ENCODE assay signal across 1 cellular context in the genomic region with DNA sequence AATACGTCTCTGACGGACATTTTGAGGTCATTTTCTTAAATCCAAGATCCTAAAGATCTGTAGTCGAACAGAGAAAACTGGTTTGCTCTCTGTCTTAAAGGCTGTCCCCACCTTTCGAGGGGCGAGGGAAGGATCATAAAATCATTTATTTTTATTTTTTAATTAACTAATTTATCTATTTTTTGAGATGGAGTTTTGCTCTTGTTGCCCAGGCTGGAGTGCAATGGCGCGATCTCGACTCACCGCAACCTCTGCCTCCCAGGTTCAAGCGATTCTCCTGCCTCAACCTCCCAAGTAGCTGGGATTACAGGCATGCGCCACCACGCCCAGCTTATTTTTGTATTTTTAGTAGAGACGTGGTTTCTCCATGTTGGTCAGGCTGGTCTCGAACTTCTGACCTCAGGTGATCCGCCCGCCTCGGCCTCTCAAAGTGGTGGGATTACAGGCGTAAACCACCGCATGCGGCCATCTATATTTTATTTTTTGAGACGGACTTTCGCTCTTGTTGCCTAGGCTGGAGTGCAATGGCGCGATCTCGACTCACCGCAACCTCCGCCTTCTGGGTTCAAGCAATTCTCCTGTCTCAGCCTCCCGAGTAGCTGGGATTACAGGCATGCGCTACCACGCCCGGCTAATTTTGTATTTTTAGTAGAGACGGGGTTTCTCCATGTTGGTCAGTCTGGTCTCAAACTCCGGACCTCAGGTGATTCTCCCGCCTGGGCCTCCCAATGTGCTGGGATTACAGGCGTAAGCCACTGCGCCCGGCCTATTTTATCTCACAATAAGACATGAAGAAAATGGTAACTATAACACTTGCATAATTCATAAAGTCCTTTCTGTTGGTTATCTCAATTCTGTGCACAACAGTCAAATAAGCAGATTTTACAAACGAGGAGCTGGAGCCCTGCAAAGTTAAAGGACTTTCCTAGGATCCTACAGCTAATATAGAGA.
TF ChIP-seq lines count a peak whose summit lies in the region.
"Not testable (repeated sequence)": the region's sequence is repeated elsewhere in the genome, so short reads cannot be mapped to it uniquely, and the experiment has no call there.

No MANE protein-coding gene starts in this region.

TF ChIP-seq in K562, 482 proteins besides CTCF, POLR2A, EP300 and RAD21 (continues in another document):
- peak; percentile 22; the same call in 1 of the 2 replicates for TF ChIP-seq SMARCC2 (IDR thresholded peaks at IDR 0.05; ENCODE audit: low read depth)
- peak; percentile 44 for TF ChIP-seq ZFX (CRISPR knock-in tag; IDR thresholded peaks at IDR 0.05)
- peak; percentile 32 for TF ChIP-seq BACH1 (tag; IDR thresholded peaks at IDR 0.05)
- TF ChIP-seq POLR2G (IDR thresholded peaks at IDR 0.05; ENCODE audit: low read depth, low read length): peak; percentile 14; the same call in 1 of the 2 replicates
- peak; percentile 52; the same call in 1 of the 2 replicates for TF ChIP-seq ZNF707 (CRISPR knock-in tag; conservative IDR thresholded peaks at IDR 0.05)
- TF ChIP-seq SMARCA4 (IDR thresholded peaks at IDR 0.05): peak; percentile 7
- TF ChIP-seq STAT5A (IDR thresholded peaks at IDR 0.05; ENCODE audit: borderline replicate concordance, low read length): 0 out of 2 replicates have a peak, but pooled peaks have one; percentile 5
- TF ChIP-seq IFI16 (CRISPR knock-in tag; IDR thresholded peaks at IDR 0.05): peak; percentile 64; the same call in 1 of the 2 replicates
- TF ChIP-seq, protein P1, sequence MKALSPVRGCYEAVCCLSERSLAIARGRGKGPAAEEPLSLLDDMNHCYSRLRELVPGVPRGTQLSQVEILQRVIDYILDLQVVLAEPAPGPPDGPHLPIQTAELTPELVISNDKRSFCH (CRISPR knock-in tag; IDR thresholded peaks at IDR 0.05): 0 out of 2 replicates have a peak, but pooled peaks have one; percentile 32
- TF ChIP-seq, protein P1 (tag; IDR thresholded peaks at IDR 0.05): not testable (repeated sequence)
- 0 out of 2 replicates have a peak, but pooled peaks have one; percentile 10 for TF ChIP-seq NR1H2 (CRISPR knock-in tag; IDR thresholded peaks at IDR 0.05)
- TF ChIP-seq, protein P2, sequence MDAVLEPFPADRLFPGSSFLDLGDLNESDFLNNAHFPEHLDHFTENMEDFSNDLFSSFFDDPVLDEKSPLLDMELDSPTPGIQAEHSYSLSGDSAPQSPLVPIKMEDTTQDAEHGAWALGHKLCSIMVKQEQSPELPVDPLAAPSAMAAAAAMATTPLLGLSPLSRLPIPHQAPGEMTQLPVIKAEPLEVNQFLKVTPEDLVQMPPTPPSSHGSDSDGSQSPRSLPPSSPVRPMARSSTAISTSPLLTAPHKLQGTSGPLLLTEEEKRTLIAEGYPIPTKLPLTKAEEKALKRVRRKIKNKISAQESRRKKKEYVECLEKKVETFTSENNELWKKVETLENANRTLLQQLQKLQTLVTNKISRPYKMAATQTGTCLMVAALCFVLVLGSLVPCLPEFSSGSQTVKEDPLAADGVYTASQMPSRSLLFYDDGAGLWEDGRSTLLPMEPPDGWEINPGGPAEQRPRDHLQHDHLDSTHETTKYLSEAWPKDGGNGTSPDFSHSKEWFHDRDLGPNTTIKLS (IDR thresholded peaks at IDR 0.05; ENCODE audit: borderline replicate concordance, low read depth): 0 out of 2 replicates have a peak, but pooled peaks have one; percentile 62
- TF ChIP-seq, protein P3, sequence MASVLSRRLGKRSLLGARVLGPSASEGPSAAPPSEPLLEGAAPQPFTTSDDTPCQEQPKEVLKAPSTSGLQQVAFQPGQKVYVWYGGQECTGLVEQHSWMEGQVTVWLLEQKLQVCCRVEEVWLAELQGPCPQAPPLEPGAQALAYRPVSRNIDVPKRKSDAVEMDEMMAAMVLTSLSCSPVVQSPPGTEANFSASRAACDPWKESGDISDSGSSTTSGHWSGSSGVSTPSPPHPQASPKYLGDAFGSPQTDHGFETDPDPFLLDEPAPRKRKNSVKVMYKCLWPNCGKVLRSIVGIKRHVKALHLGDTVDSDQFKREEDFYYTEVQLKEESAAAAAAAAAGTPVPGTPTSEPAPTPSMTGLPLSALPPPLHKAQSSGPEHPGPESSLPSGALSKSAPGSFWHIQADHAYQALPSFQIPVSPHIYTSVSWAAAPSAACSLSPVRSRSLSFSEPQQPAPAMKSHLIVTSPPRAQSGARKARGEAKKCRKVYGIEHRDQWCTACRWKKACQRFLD (CRISPR knock-in tag; IDR thresholded peaks at IDR 0.05): peak; percentile 75; the same call in 1 of the 2 replicates
- peak; percentile 67 for TF ChIP-seq FOSL1 (tag; conservative IDR thresholded peaks at IDR 0.05)
- TF ChIP-seq, protein P4, sequence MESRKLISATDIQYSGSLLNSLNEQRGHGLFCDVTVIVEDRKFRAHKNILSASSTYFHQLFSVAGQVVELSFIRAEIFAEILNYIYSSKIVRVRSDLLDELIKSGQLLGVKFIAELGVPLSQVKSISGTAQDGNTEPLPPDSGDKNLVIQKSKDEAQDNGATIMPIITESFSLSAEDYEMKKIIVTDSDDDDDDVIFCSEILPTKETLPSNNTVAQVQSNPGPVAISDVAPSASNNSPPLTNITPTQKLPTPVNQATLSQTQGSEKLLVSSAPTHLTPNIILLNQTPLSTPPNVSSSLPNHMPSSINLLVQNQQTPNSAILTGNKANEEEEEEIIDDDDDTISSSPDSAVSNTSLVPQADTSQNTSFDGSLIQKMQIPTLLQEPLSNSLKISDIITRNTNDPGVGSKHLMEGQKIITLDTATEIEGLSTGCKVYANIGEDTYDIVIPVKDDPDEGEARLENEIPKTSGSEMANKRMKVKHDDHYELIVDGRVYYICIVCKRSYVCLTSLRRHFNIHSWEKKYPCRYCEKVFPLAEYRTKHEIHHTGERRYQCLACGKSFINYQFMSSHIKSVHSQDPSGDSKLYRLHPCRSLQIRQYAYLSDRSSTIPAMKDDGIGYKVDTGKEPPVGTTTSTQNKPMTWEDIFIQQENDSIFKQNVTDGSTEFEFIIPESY (CRISPR knock-in tag; IDR thresholded peaks at IDR 0.05): peak; percentile 90
- peak; percentile 47; the same call in 1 of the 2 replicates for TF ChIP-seq DMBX1 (CRISPR knock-in tag; IDR thresholded peaks at IDR 0.05; ENCODE audit: borderline replicate concordance)
- TF ChIP-seq LEF1 (IDR thresholded peaks at IDR 0.05): peak; percentile 17; the same call in 1 of the 2 replicates
- TF ChIP-seq NFRKB (IDR thresholded peaks at IDR 0.05; ENCODE audit: low read depth): peak; percentile 6
- TF ChIP-seq, protein P5, sequence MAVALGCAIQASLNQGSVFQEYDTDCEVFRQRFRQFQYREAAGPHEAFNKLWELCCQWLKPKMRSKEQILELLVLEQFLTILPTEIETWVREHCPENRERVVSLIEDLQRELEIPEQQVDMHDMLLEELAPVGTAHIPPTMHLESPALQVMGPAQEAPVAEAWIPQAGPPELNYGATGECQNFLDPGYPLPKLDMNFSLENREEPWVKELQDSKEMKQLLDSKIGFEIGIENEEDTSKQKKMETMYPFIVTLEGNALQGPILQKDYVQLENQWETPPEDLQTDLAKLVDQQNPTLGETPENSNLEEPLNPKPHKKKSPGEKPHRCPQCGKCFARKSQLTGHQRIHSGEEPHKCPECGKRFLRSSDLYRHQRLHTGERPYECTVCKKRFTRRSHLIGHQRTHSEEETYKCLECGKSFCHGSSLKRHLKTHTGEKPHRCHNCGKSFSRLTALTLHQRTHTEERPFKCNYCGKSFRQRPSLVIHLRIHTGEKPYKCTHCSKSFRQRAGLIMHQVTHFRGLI (CRISPR knock-in tag; IDR thresholded peaks at IDR 0.05): peak; percentile 40; the same call in 1 of the 2 replicates
- TF ChIP-seq FOXJ2 (tag; IDR thresholded peaks at IDR 0.05): 0 out of 2 replicates have a peak, but pooled peaks have one; percentile 24
- TF ChIP-seq GTF2E2 (tag; IDR thresholded peaks at IDR 0.05): peak; percentile 77; the same call in 1 of the 2 replicates
- 0 out of 4 replicates have a peak, but pooled peaks of 1 of the 2 experiments have one; percentile 11 for TF ChIP-seq HDAC1 (IDR thresholded peaks at IDR 0.05)
- TF ChIP-seq, protein P6, sequence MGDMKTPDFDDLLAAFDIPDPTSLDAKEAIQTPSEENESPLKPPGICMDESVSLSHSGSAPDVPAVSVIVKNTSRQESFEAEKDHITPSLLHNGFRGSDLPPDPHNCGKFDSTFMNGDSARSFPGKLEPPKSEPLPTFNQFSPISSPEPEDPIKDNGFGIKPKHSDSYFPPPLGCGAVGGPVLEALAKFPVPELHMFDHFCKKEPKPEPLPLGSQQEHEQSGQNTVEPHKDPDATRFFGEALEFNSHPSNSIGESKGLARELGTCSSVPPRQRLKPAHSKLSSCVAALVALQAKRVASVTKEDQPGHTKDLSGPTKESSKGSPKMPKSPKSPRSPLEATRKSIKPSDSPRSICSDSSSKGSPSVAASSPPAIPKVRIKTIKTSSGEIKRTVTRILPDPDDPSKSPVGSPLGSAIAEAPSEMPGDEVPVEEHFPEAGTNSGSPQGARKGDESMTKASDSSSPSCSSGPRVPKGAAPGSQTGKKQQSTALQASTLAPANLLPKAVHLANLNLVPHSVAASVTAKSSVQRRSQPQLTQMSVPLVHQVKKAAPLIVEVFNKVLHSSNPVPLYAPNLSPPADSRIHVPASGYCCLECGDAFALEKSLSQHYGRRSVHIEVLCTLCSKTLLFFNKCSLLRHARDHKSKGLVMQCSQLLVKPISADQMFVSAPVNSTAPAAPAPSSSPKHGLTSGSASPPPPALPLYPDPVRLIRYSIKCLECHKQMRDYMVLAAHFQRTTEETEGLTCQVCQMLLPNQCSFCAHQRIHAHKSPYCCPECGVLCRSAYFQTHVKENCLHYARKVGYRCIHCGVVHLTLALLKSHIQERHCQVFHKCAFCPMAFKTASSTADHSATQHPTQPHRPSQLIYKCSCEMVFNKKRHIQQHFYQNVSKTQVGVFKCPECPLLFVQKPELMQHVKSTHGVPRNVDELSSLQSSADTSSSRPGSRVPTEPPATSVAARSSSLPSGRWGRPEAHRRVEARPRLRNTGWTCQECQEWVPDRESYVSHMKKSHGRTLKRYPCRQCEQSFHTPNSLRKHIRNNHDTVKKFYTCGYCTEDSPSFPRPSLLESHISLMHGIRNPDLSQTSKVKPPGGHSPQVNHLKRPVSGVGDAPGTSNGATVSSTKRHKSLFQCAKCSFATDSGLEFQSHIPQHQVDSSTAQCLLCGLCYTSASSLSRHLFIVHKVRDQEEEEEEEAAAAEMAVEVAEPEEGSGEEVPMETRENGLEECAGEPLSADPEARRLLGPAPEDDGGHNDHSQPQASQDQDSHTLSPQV (IDR thresholded peaks at IDR 0.05): peak; percentile 31; the same call in 1 of the 2 replicates
- TF ChIP-seq, protein P7, sequence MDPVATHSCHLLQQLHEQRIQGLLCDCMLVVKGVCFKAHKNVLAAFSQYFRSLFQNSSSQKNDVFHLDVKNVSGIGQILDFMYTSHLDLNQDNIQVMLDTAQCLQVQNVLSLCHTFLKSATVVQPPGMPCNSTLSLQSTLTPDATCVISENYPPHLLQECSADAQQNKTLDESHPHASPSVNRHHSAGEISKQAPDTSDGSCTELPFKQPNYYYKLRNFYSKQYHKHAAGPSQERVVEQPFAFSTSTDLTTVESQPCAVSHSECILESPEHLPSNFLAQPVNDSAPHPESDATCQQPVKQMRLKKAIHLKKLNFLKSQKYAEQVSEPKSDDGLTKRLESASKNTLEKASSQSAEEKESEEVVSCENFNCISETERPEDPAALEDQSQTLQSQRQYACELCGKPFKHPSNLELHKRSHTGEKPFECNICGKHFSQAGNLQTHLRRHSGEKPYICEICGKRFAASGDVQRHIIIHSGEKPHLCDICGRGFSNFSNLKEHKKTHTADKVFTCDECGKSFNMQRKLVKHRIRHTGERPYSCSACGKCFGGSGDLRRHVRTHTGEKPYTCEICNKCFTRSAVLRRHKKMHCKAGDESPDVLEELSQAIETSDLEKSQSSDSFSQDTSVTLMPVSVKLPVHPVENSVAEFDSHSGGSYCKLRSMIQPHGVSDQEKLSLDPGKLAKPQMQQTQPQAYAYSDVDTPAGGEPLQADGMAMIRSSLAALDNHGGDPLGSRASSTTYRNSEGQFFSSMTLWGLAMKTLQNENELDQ (CRISPR knock-in tag; IDR thresholded peaks at IDR 0.05; ENCODE audit: borderline replicate concordance): 0 out of 2 replicates have a peak, but pooled peaks have one; percentile 62
- TF ChIP-seq, protein P8, sequence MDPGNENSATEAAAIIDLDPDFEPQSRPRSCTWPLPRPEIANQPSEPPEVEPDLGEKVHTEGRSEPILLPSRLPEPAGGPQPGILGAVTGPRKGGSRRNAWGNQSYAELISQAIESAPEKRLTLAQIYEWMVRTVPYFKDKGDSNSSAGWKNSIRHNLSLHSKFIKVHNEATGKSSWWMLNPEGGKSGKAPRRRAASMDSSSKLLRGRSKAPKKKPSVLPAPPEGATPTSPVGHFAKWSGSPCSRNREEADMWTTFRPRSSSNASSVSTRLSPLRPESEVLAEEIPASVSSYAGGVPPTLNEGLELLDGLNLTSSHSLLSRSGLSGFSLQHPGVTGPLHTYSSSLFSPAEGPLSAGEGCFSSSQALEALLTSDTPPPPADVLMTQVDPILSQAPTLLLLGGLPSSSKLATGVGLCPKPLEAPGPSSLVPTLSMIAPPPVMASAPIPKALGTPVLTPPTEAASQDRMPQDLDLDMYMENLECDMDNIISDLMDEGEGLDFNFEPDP (CRISPR knock-in tag; IDR thresholded peaks at IDR 0.05): peak; percentile 65; the same call in 1 of the 2 replicates
- 0 out of 2 replicates have a peak, but pooled peaks have one; percentile 59 for TF ChIP-seq E2F3 (CRISPR knock-in tag; IDR thresholded peaks at IDR 0.05)
